Comparison of ENCODE assay signal across 13 cellular contexts in genomic region chr2:53949457-53949856, GRCh38. TPM values are rescaled to one million over a fixed set of nuclear protein-coding genes. Genes with fewer than 3 reads are reported as not detected.
DNase-seq lines count a peak whose midpoint lies in the region; ATAC-seq and FAIRE-seq lines count a peak whose summit lies in the region.
"Had no signal": no experiment of that assay in that cellular context is flagged by ENCODE, and none has a peak within 500 bp of the region (broad histone marks: within the 10 kb centered on the region; RNA-seq: fewer than 3 reads in every experiment).

No MANE protein-coding gene starts in this region.

- H3K4me3 ChIP-seq in naive thymus-derived CD4-positive, alpha-beta T cell (ENCODE audit: low read length) = no peak overlapping the region
- H3K4me3 ChIP-seq: colonic mucosa had no signal

- no peaks in the 10 kb centered on the region for H3K4me1 ChIP-seq in naive thymus-derived CD4-positive, alpha-beta T cell (ENCODE audit: control insufficient read depth in 2 of 2, insufficient read depth in 2 of 2, low read length in 2 of 2)
- H3K4me1 ChIP-seq: Caco-2, colonic mucosa had no signal

- intact Hi-C loops in naive thymus-derived CD4-positive, alpha-beta T cell (cut with micrococcal nuclease) = loop anchor here in 1 of 2 donors (5.0 kb wide), 1 partner anchor 98 kb away; no protein-coding TSS in a partner anchor

- H3K9me3 Mint-ChIP-seq in activated naive CD8-positive, alpha-beta T cell treated with anti-CD3 and anti-CD28 coated beads, Interleukin-2, amount 10 ng/mL, durations not matched to agents 7 days and 5 days = no peaks in the 10 kb centered on the region
- H3K9me3 Mint-ChIP-seq in naive thymus-derived CD4-positive, alpha-beta T cell = no peaks in the 10 kb centered on the region
- H3K9me3 Mint-ChIP-seq: naive thymus-derived CD8-positive, alpha-beta T cell had no signal

- H3K27ac ChIP-seq in naive thymus-derived CD4-positive, alpha-beta T cell (ENCODE audit: low read depth, low read length) = no peak overlapping the region
- H3K27ac ChIP-seq: colonic mucosa had no signal

- H3K4me1 Mint-ChIP-seq in activated naive CD8-positive, alpha-beta T cell treated with anti-CD3 and anti-CD28 coated beads, Interleukin-2, amount 10 ng/mL, durations not matched to agents 7 days and 5 days = peaks cover 15% of the 10 kb centered on the region
- peaks cover 15 to 64% (median 47%) of the 10 kb centered on the region in 7 donors for H3K4me1 Mint-ChIP-seq in naive thymus-derived CD4-positive, alpha-beta T cell

- H3K36me3 Mint-ChIP-seq in activated naive CD8-positive, alpha-beta T cell treated with anti-CD3 and anti-CD28 coated beads, Interleukin-2, amount 10 ng/mL, durations not matched to agents 7 days and 5 days = peaks cover 36% of the 10 kb centered on the region
- H3K36me3 Mint-ChIP-seq in naive thymus-derived CD4-positive, alpha-beta T cell = peaks cover 0 to 44% (median 31%) of the 10 kb centered on the region in 5 donors

- no peaks in the 10 kb centered on the region for H3K27me3 ChIP-seq in naive thymus-derived CD4-positive, alpha-beta T cell (ENCODE audit: control insufficient read depth in 2 of 2, insufficient read depth in 2 of 2, low read length in 2 of 2)
- H3K27me3 ChIP-seq: colonic mucosa had no signal

- ATAC-seq in GM21786 (IDR thresholded peaks at IDR 0.05; ENCODE audit: unreplicated experiment) (peak; percentile 62), GM18873 (IDR thresholded peaks at IDR 0.05; ENCODE audit: low FRiP score, unreplicated experiment) (no peak)
- ATAC-seq in activated naive CD8-positive, alpha-beta T cell treated with anti-CD3 and anti-CD28 coated beads, Interleukin-2, amount 10 ng/mL, durations not matched to agents 7 days and 5 days (ENCODE audit: low read depth) = peak; percentile 71
- peak; percentile 50 for ATAC-seq in naive thymus-derived CD4-positive, alpha-beta T cell

- peak; percentile 64 for FAIRE-seq in GM18507 (lab: Jason Lieb, UNC)
- FAIRE-seq: frontal cortex had no signal

- no peaks in the 10 kb centered on the region for H3K9me3 ChIP-seq in naive thymus-derived CD4-positive, alpha-beta T cell (ENCODE audit: control insufficient read depth in 2 of 3, low read length in 3 of 3)
- H3K9me3 ChIP-seq: Caco-2, colonic mucosa had no signal

- H3K27ac Mint-ChIP-seq in activated naive CD8-positive, alpha-beta T cell treated with anti-CD3 and anti-CD28 coated beads, Interleukin-2, amount 10 ng/mL, durations not matched to agents 7 days and 5 days = peak overlapping the region; percentile 25
- peak overlapping the region in 2 of 9 donors; percentile 4 to 8 for H3K27ac Mint-ChIP-seq in naive thymus-derived CD4-positive, alpha-beta T cell

- peak overlapping the region; percentile 15 for H3K4me3 Mint-ChIP-seq in activated naive CD8-positive, alpha-beta T cell treated with anti-CD3 and anti-CD28 coated beads, Interleukin-2, amount 10 ng/mL, durations not matched to agents 7 days and 5 days
- peak overlapping the region in 2 of 10 donors; percentile 11 to 40 for H3K4me3 Mint-ChIP-seq in naive thymus-derived CD4-positive, alpha-beta T cell

- H3K27me3 Mint-ChIP-seq in activated naive CD8-positive, alpha-beta T cell treated with anti-CD3 and anti-CD28 coated beads, Interleukin-2, amount 10 ng/mL, durations not matched to agents 7 days and 5 days = no peaks in the 10 kb centered on the region
- H3K27me3 Mint-ChIP-seq in naive thymus-derived CD4-positive, alpha-beta T cell = no peaks in the 10 kb centered on the region
- H3K27me3 Mint-ChIP-seq: naive thymus-derived CD8-positive, alpha-beta T cell had no signal

- peaks cover 0 to 18% (median 0%) of the 10 kb centered on the region in 3 experiments for H3K36me3 ChIP-seq in naive thymus-derived CD4-positive, alpha-beta T cell (ENCODE audit: control insufficient read depth in 2 of 3, insufficient read depth in 3 of 3, low read length in 3 of 3)
- H3K36me3 ChIP-seq: colonic mucosa had no signal

- CTCF ChIA-PET in naive thymus-derived CD4-positive, alpha-beta T cell (lab: Charles Lee) = no interaction called here

- DNase-seq in GM18507 (ENCODE audit: extremely low spot score, insufficient read length, low read depth) = no peak
- DNase-seq in activated naive CD8-positive, alpha-beta T cell treated with anti-CD3 and anti-CD28 coated beads, Interleukin-2, amount 10 ng/mL, durations not matched to agents 7 days and 5 days = no peak
- peak in 1 of 9 donors; percentile 22 for DNase-seq in naive thymus-derived CD4-positive, alpha-beta T cell
- no peak for DNase-seq in glomerular visceral epithelial cell (ENCODE audit: extremely low spot score)
- no peak for DNase-seq in NCI-H2107 (lab: John Stamatoyannopoulos, UW)
- DNase-seq: activated CD4-positive, alpha-beta T cell treated with anti-CD3 and anti-CD28 coated beads, Interleukin-2, amount 50 U/mL, for 48 hours; Caco-2; colonic mucosa; naive thymus-derived CD8-positive, alpha-beta T cell; NCI-H2171 treated with DMSO at 0.1 percent for 48 hours had no signal

- POLR2A ChIA-PET in activated naive CD8-positive, alpha-beta T cell treated with anti-CD3 and anti-CD28 coated beads, Interleukin-2, amount 10 ng/mL, durations not matched to agents 7 days and 5 days (lab: Charles Lee) = interaction anchor here (2.6 kb wide), 1 partner anchor 21 kb away, joined by 5 read pairs; the partner anchor contains the start of gene PSME4
- POLR2A ChIA-PET in naive thymus-derived CD4-positive, alpha-beta T cell (lab: Charles Lee) = no interaction called here

RNA-seq across cellular contexts. Expression of gene PSME4, which starts 21.3 kb away (rescaled TPM):
- total RNA-seq in activated naive CD8-positive, alpha-beta T cell treated with anti-CD3 and anti-CD28 coated beads, Interleukin-2, amount 10 ng/mL, durations not matched to agents 7 days and 5 days = 10 to 100 TPM; 52.6 to 54.2 TPM
- total RNA-seq in naive thymus-derived CD4-positive, alpha-beta T cell = 10 to 100 TPM; 48.8 to 80.1 (median 54.4) TPM
- 1 to 10 TPM; 2.4 to 5.1 TPM for polyA plus RNA-seq in naive thymus-derived CD4-positive, alpha-beta T cell
